In the genomic region with DNA sequence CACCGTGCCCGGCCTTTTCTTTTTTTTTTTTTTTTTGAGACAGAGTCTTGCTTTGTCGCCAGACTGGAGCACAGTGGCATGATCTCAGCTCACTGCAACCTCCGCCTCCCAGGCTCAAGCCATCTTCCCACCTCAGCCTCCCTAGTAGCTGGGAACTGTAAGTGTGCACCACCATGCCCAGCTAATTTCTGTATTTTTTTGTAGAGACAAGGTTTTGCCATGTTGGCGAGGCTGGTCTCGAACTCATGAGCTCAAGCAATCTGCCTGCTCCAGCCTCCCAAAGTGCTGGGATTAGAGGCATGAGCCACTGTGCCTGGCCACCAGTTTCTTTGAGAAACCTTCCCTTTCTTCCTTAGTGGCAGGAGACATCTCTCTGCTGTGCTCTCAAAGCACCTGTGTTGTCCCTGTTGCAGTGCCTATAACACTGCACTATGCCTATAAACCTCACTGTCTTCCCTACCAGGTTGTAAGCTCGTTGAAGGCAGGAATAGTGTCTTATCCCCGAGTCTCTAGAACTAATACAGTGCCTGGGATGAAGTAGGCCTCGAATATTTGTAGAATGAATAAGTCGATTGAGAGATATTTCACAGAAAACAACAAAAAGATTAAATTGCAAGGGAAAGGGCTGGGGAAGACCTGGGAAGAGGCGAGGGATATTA, we compare ENCODE assay signal across 31 cellular contexts.
"Had no signal": no experiment of that assay in that cellular context is flagged by ENCODE, and none has a peak within 500 bp of the region (broad histone marks: within the 10 kb centered on the region; RNA-seq: fewer than 3 reads in every experiment).

No MANE protein-coding gene starts in this region.

- H3K4me3 ChIP-seq: breast epithelium, hepatocyte, mucosa of descending colon, pancreas, prostate gland, smooth muscle cell, tibial nerve had no signal

- H3K9me3 ChIP-seq: breast epithelium, mucosa of descending colon, pancreas, prostate gland, SK-N-SH, tibial nerve had no signal

- DNase-seq: activated CD4-positive, alpha-beta memory T cell treated with anti-CD3 and anti-CD28 coated beads for 36 hours; activated CD4-positive, alpha-beta T cell treated with anti-CD3 and anti-CD28 coated beads, Interleukin-2, amount 10 ng/mL, durations not matched to agents 24 days and 14 days; activated CD8-positive, alpha-beta memory T cell treated with anti-CD3 and anti-CD28 coated beads, Interleukin-2, amount 50 U/mL, for 4 hours; activated T-cell treated with anti-CD3 and anti-CD28 coated beads, Interleukin-2, amount 50 U/mL, for 1 hour; amygdala; central memory CD4-positive, alpha-beta T cell; dermis blood vessel endothelial cell; effector CD4-positive, alpha-beta T cell; islet precursor cell; left cardiac atrium; left ventricle myocardium superior; mucosa of descending colon; nucleus accumbens; SK-N-SH; stimulated activated CD4-positive, alpha-beta T cell treated with anti-CD3 and anti-CD28 coated beads, Interleukin-1b, Interleukin-23, amount 100 ng/mL, for 48 hours; stimulated activated CD4-positive, alpha-beta T cell treated with anti-CD3 and anti-CD28 coated beads, Interleukin-4, amount 100 ng/mL, for 4 hours; stimulated activated CD8-positive, alpha-beta memory T cell treated with anti-CD3 and anti-CD28 coated beads, Interleukin-4, amount 100 ng/mL, for 48 hours; stimulated activated naive CD4-positive, alpha-beta T cell treated with Interleukin-2 at 50 U/mL for 16 hours; SW 1271; T1000; WERI-Rb-1 had no signal

- H3K36me3 ChIP-seq: breast epithelium, prostate gland had no signal

- H3K27ac Mint-ChIP-seq: activated CD4-positive, alpha-beta memory T cell treated with anti-CD3 and anti-CD28 coated beads for 36 hours; activated CD4-positive, alpha-beta T cell treated with anti-CD3 and anti-CD28 coated beads, Interleukin-2, amount 10 ng/mL, durations not matched to agents 24 days and 14 days; activated T-helper 17 cell treated with anti-CD3 and anti-CD28 coated beads, Interleukin-2, amount 50 U/mL, for 72 hours; T-helper 1 cell treated with Interleukin-12 subunit alpha and Interleukin-12 subunit beta and Interleukin-4 antibody, amounts not matched to agents 30 μg/mL and 1 μg/mL, for 36 hours had no signal

- H3K4me3 Mint-ChIP-seq: activated CD4-positive, alpha-beta memory T cell treated with anti-CD3 and anti-CD28 coated beads for 36 hours; activated CD4-positive, alpha-beta T cell treated with anti-CD3 and anti-CD28 coated beads, Interleukin-2, amount 10 ng/mL, durations not matched to agents 24 days and 14 days; activated T-helper 17 cell treated with anti-CD3 and anti-CD28 coated beads, Interleukin-2, amount 50 U/mL, for 72 hours; T-helper 1 cell treated with Interleukin-12 subunit alpha and Interleukin-12 subunit beta and Interleukin-4 antibody, amounts not matched to agents 30 μg/mL and 1 μg/mL, for 36 hours had no signal

- H3K27me3 Mint-ChIP-seq: activated CD4-positive, alpha-beta memory T cell treated with anti-CD3 and anti-CD28 coated beads for 36 hours; activated CD4-positive, alpha-beta T cell treated with anti-CD3 and anti-CD28 coated beads, Interleukin-2, amount 10 ng/mL, durations not matched to agents 24 days and 14 days; activated T-helper 17 cell treated with anti-CD3 and anti-CD28 coated beads, Interleukin-2, amount 50 U/mL, for 72 hours had no signal

- H3K4me1 ChIP-seq: pancreas, prostate gland had no signal

- H3K27ac ChIP-seq: breast epithelium, epithelial cell of prostate, hepatocyte, pancreas, prostate gland, tibial nerve, WERI-Rb-1 had no signal

- ATAC-seq: activated CD4-positive, CD25-positive, alpha-beta regulatory T cell treated with anti-CD3 and anti-CD28 coated beads, Interleukin-2, amount 50 U/mL, for 24 hours; activated T-helper 17 cell treated with anti-CD3 and anti-CD28 coated beads, Interleukin-2, amount 50 U/mL, for 72 hours; left cardiac atrium; left ventricle myocardium superior; mucosa of descending colon; pancreas had no signal

- H3K27me3 ChIP-seq: breast epithelium, hepatocyte, pancreas, tibial nerve had no signal

- H3K9me3 Mint-ChIP-seq: activated CD4-positive, alpha-beta memory T cell treated with anti-CD3 and anti-CD28 coated beads for 36 hours; activated CD4-positive, alpha-beta T cell treated with anti-CD3 and anti-CD28 coated beads, Interleukin-2, amount 10 ng/mL, durations not matched to agents 24 days and 14 days; activated T-helper 17 cell treated with anti-CD3 and anti-CD28 coated beads, Interleukin-2, amount 50 U/mL, for 72 hours; T-helper 1 cell treated with Interleukin-12 subunit alpha and Interleukin-12 subunit beta and Interleukin-4 antibody, amounts not matched to agents 30 μg/mL and 1 μg/mL, for 36 hours had no signal
